8 cellular contexts compared by ENCODE assay signal in the genomic region with DNA sequence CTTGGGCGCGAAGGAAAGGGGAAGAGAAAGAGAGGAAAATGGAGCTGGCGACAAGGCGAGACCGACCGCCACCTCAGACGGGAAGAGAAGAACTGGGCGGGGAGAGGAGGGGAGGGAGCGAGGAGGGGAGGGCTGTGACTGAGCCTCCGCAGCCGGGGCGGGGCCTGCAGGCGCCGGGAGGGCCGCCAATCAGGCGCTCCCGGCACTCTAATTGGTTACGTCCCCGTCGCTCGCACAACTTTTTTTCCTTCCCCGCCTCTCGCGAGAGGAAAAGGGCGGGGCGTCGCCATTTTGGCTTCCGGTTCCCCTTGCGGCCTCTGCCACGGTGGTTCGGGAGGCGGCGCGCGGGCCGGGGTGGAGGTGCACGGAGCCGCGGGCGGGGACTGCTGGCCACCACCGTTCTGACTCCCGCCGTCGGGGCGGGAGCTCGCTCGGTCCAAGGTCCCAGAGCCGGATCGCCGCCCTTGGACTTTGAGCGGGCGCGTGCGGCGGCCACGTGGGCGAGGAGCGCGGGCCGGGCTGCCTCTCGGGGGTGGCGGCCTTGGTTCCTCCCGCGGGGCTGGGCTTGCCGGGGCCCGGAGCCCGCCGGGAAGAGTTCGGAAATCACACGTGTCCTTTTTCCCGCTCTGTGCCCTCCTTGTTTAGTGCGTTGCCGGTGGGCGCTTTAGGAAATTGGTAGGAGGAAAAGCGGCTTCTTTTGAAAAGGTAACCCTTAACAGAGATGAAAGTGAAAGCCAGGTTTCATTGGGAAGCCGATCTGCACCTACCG. TPM values are rescaled to one million over a fixed set of nuclear protein-coding genes. Genes with fewer than 3 reads are reported as not detected.
DNase-seq lines count a peak whose midpoint lies in the region; ATAC-seq, FAIRE-seq and TF ChIP-seq lines count a peak whose summit lies in the region.

A gene (minus strand): TSS at position 94 of the 769 bp plus-strand sequence. CDS start 176 bp downstream, outside the sequence.

- H3K9me3 Mint-ChIP-seq in WTC11 = no peaks in the 10 kb centered on the region

- 0 to 1% (median 0%) methylated on average over 47 to 77 of the region's 77 CpGs for WGBS in small intestine, 3 donors

- peak; percentile 82 for ATAC-seq in GM19023 (IDR thresholded peaks at IDR 0.05; ENCODE audit: unreplicated experiment)
- peak; percentile 72 for ATAC-seq in HG03196 (IDR thresholded peaks at IDR 0.05; ENCODE audit: unreplicated experiment)
- ATAC-seq in WTC11 = peak; percentile 96

- no peaks in the 10 kb centered on the region for H3K27me3 ChIP-seq in bronchial epithelial cell (ENCODE audit: control insufficient read depth, insufficient read depth, low read length)
- H3K27me3 ChIP-seq in small intestine (ENCODE audit: control insufficient read depth in 2 of 2, insufficient read depth in 2 of 2, low read length in 2 of 2) = no peaks in the 10 kb centered on the region

- DNase-seq in AG09309 (ENCODE audit: low read depth) (peak; percentile 78), NCI-H226 (peak; percentile 79), WTC11 (ENCODE audit: low spot score) (peak; percentile 96), bronchial epithelial cell (ENCODE audit: low read depth) (peak; percentile 85), iPS-NIHi11 (ENCODE audit: low spot score) (peak; percentile 100), small intestine (peak; percentile 98)

- peak within 1 kb of the TSS; percentile 97 to 98 for H3K27ac ChIP-seq in small intestine (ENCODE audit: low read depth in 1 of 2, low read length in 1 of 2)

- H3K9me3 ChIP-seq in small intestine (ENCODE audit: control insufficient read depth, low read depth) = no peaks in the 10 kb centered on the region

- FAIRE-seq in bronchial epithelial cell (lab: Jason Lieb, UNC) (no peak), small intestine (lab: Jason Lieb, UNC) (no peak)

- H3K4me1 ChIP-seq in small intestine (ENCODE audit: control insufficient read depth in 2 of 2, insufficient read depth in 1 of 2, low read depth in 1 of 2, low read length in 1 of 2) = peaks cover 0 to 12% of the 10 kb centered on the region in 2 donors

- TF ChIP-seq CTCF in AG09309 (IDR thresholded peaks at IDR 0.05; ENCODE audit: control insufficient read depth, insufficient read depth, low read depth, low read length, missing control alignments) = no peak
- no peak for TF ChIP-seq CTCF in WTC11 (IDR thresholded peaks at IDR 0.05)
- peak; percentile 13 for TF ChIP-seq CTCF in bronchial epithelial cell (IDR thresholded peaks at IDR 0.05; ENCODE audit: insufficient read depth, low read length, severe bottlenecking)

- peak within 1 kb of the TSS; percentile 93 for H3K27ac Mint-ChIP-seq in WTC11

- H3K4me1 Mint-ChIP-seq in WTC11 = peaks cover 39% of the 10 kb centered on the region

- no peaks in the 10 kb centered on the region for H3K27me3 Mint-ChIP-seq in WTC11 (ENCODE audit: low read depth)

- H3K36me3 ChIP-seq in bronchial epithelial cell (ENCODE audit: control insufficient read depth, insufficient read depth, low read length) = no peaks in the 10 kb centered on the region
- H3K36me3 ChIP-seq in small intestine (ENCODE audit: control insufficient read depth in 2 of 2, insufficient read depth in 2 of 2, low read length in 2 of 2) = no peaks in the 10 kb centered on the region

- H3K36me3 Mint-ChIP-seq in WTC11 = peaks cover 10% of the 10 kb centered on the region

- peak within 1 kb of the TSS; percentile 67 for H3K4me3 ChIP-seq in AG09309 (ENCODE audit: control insufficient read depth, low read depth, low read length)
- peak within 1 kb of the TSS; percentile 96 for H3K4me3 ChIP-seq in bronchial epithelial cell (ENCODE audit: low read depth, low read length)
- peak within 1 kb of the TSS; percentile 58 to 78 for H3K4me3 ChIP-seq in small intestine (ENCODE audit: low read depth in 1 of 2, low read length in 2 of 2)

- POLR2A ChIA-PET in WTC11 (lab: Charles Lee) = interaction anchor here (0.6 to 1.3 kb wide), 6 partner anchors 19 to 455 kb away, joined by 3 to 7 read pairs (median 4); a partner anchor contains a TSS

- CTCF ChIA-PET in WTC11 (lab: Charles Lee) = interaction anchor here (0.6 to 2.4 kb wide), 3 partner anchors 60 to 721 kb away, joined by 3 to 7 read pairs (median 6); a partner anchor contains a TSS

- H3K4me3 Mint-ChIP-seq in WTC11 = peak within 1 kb of the TSS; percentile 89

TF ChIP-seq in WTC11, 78 proteins besides CTCF, POLR2A, EP300 and RAD21 (continues in another document):
- no peak for TF ChIP-seq SMAD4 (CRISPR knock-in tag; IDR thresholded peaks at IDR 0.05)
- TF ChIP-seq, protein P1, sequence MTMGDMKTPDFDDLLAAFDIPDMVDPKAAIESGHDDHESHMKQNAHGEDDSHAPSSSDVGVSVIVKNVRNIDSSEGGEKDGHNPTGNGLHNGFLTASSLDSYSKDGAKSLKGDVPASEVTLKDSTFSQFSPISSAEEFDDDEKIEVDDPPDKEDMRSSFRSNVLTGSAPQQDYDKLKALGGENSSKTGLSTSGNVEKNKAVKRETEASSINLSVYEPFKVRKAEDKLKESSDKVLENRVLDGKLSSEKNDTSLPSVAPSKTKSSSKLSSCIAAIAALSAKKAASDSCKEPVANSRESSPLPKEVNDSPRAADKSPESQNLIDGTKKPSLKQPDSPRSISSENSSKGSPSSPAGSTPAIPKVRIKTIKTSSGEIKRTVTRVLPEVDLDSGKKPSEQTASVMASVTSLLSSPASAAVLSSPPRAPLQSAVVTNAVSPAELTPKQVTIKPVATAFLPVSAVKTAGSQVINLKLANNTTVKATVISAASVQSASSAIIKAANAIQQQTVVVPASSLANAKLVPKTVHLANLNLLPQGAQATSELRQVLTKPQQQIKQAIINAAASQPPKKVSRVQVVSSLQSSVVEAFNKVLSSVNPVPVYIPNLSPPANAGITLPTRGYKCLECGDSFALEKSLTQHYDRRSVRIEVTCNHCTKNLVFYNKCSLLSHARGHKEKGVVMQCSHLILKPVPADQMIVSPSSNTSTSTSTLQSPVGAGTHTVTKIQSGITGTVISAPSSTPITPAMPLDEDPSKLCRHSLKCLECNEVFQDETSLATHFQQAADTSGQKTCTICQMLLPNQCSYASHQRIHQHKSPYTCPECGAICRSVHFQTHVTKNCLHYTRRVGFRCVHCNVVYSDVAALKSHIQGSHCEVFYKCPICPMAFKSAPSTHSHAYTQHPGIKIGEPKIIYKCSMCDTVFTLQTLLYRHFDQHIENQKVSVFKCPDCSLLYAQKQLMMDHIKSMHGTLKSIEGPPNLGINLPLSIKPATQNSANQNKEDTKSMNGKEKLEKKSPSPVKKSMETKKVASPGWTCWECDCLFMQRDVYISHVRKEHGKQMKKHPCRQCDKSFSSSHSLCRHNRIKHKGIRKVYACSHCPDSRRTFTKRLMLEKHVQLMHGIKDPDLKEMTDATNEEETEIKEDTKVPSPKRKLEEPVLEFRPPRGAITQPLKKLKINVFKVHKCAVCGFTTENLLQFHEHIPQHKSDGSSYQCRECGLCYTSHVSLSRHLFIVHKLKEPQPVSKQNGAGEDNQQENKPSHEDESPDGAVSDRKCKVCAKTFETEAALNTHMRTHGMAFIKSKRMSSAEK (CRISPR knock-in tag; IDR thresholded peaks at IDR 0.05; ENCODE audit: borderline replicate concordance) = no peak
- TF ChIP-seq, protein P2, sequence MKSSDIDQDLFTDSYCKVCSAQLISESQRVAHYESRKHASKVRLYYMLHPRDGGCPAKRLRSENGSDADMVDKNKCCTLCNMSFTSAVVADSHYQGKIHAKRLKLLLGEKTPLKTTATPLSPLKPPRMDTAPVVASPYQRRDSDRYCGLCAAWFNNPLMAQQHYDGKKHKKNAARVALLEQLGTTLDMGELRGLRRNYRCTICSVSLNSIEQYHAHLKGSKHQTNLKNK (CRISPR knock-in tag; IDR thresholded peaks at IDR 0.05) = no peak
- TF ChIP-seq GABPB1 (CRISPR knock-in tag; IDR thresholded peaks at IDR 0.05) = peak; percentile 84
- no peak for TF ChIP-seq GTF2I (CRISPR knock-in tag; conservative IDR thresholded peaks at IDR 0.05)
- no peak for TF ChIP-seq HMGA2 (CRISPR knock-in tag; IDR thresholded peaks at IDR 0.05)
- no peak for TF ChIP-seq FOXJ3 (CRISPR knock-in tag; IDR thresholded peaks at IDR 0.05; ENCODE audit: borderline replicate concordance)
- TF ChIP-seq CREB1 (CRISPR knock-in tag; IDR thresholded peaks at IDR 0.05) = no peak
- TF ChIP-seq KAT7 (CRISPR knock-in tag; IDR thresholded peaks at IDR 0.05; ENCODE audit: borderline replicate concordance) = 0 out of 2 replicates have a peak, but pooled peaks have one; percentile 52
- peak; percentile 58; the same call in 1 of the 2 replicates for TF ChIP-seq ELF4 (CRISPR knock-in tag; IDR thresholded peaks at IDR 0.05; ENCODE audit: low read depth)
- TF ChIP-seq SOX15 (CRISPR knock-in tag; IDR thresholded peaks at IDR 0.05) = no peak
- TF ChIP-seq CBFB (CRISPR knock-in tag; IDR thresholded peaks at IDR 0.05; ENCODE audit: low read depth) = 0 out of 2 replicates have a peak, but pooled peaks have one; percentile 80
- no peak for TF ChIP-seq NR1H2 (CRISPR knock-in tag; IDR thresholded peaks at IDR 0.05)
- peak; percentile 74; the same call in 1 of the 2 replicates for TF ChIP-seq ESRRA (CRISPR knock-in tag; IDR thresholded peaks at IDR 0.05; ENCODE audit: borderline replicate concordance)
- TF ChIP-seq ZNF232 (CRISPR knock-in tag; IDR thresholded peaks at IDR 0.05) = peak; percentile 24; the same call in 1 of the 2 replicates
- TF ChIP-seq FOXK1 (CRISPR knock-in tag; IDR thresholded peaks at IDR 0.05) = peak; percentile 40; the same call in 1 of the 2 replicates
- TF ChIP-seq ZNF138 (CRISPR knock-in tag; conservative IDR thresholded peaks at IDR 0.05) = no peak
- no peak for TF ChIP-seq ZNF219 (CRISPR knock-in tag; IDR thresholded peaks at IDR 0.05; ENCODE audit: borderline replicate concordance)
- TF ChIP-seq ZNF416 (CRISPR knock-in tag; IDR thresholded peaks at IDR 0.05) = 0 out of 2 replicates have a peak, but pooled peaks have one; percentile 37
- TF ChIP-seq, protein P3, sequence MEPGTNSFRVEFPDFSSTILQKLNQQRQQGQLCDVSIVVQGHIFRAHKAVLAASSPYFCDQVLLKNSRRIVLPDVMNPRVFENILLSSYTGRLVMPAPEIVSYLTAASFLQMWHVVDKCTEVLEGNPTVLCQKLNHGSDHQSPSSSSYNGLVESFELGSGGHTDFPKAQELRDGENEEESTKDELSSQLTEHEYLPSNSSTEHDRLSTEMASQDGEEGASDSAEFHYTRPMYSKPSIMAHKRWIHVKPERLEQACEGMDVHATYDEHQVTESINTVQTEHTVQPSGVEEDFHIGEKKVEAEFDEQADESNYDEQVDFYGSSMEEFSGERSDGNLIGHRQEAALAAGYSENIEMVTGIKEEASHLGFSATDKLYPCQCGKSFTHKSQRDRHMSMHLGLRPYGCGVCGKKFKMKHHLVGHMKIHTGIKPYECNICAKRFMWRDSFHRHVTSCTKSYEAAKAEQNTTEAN (CRISPR knock-in tag; IDR thresholded peaks at IDR 0.05) = peak; percentile 47; the same call in 1 of the 2 replicates
- peak; percentile 80; the same call in 1 of the 2 replicates for TF ChIP-seq JUN (CRISPR knock-in tag; IDR thresholded peaks at IDR 0.05)

RNA-seq across cellular contexts. Expression of the gene that starts here (rescaled TPM):
- total RNA-seq in WTC11 (2021) = 319 to 326 TPM (median 321 TPM) in 3 replicates
- total RNA-seq in bronchial epithelial cell = 253 and 395 TPM in 2 replicates
- polyA plus RNA-seq in small intestine = 100 to 1,000 TPM; 226 to 245 (median 238) TPM

Comparison
In these comparisons a context has a peak if more than half of its experiments do, and no peak if none do; other contexts are left out.
1. Peak in every context shown above with its lines: DNase-seq, ATAC-seq, H3K4me3 ChIP-seq and H3K27ac ChIP-seq.